8 cellular contexts compared by ENCODE assay signal in genomic region chr5:116492016-116492623, GRCh38.
A peak's percentile ranks its signal among the peaks of the same experiment; 100 is the strongest.
DNase-seq lines count a peak whose midpoint lies in the region; ATAC-seq and TF ChIP-seq lines count a peak whose summit lies in the region.

No MANE protein-coding gene starts in this region.

- no peak overlapping the region for H3K4me3 Mint-ChIP-seq in stimulated activated naive B cell treated with anti-CD40 and anti-IgM and Interleukin-4, amounts not matched to agents 10 μg/mL and 1 μg/mL and 100 μg/mL, for 72 hours

- 64% methylated on average over 3 of the region's 3 CpGs for WGBS in prostate gland

- H3K4me1 ChIP-seq in prostate gland (replicated peaks) = no peaks in the 10 kb centered on the region

- TF ChIP-seq POLR2A in prostate gland (IDR thresholded peaks at IDR 0.05) = no peak

- H3K4me3 ChIP-seq in fibroblast of pulmonary artery (replicated peaks; ENCODE audit: low read depth, low read length) (no peak overlapping the region), prostate gland (no peak overlapping the region)

- H3K27me3 Mint-ChIP-seq in stimulated activated naive B cell treated with anti-CD40 and anti-IgM and Interleukin-4, amounts not matched to agents 10 μg/mL and 1 μg/mL and 100 μg/mL, for 72 hours = no peaks in the 10 kb centered on the region

- DNase-seq in RPMI7951 (ENCODE audit: low read depth) (peak; percentile 90), fibroblast of pulmonary artery (ENCODE audit: low read depth) (peak; percentile 96), prostate gland (ENCODE audit: low spot score) (no peak), NCI-H524 treated with DMSO at 0.1 percent for 48 hours (lab: John Stamatoyannopoulos, UW) (no peak)
- DNase-seq in stimulated activated naive B cell treated with anti-CD40 and anti-IgM and Interleukin-4, amounts not matched to agents 10 μg/mL and 1 μg/mL and 100 μg/mL, for 72 hours = no peak

- H3K36me3 ChIP-seq in prostate gland = no peaks in the 10 kb centered on the region

- TF ChIP-seq CTCF in fibroblast of pulmonary artery (IDR thresholded peaks at IDR 0.05; ENCODE audit: low read length, missing control alignments) (no peak), prostate gland (IDR thresholded peaks at IDR 0.05) (no peak)

- intact Hi-C loops in prostate gland (cut with DNase I) = no loop called here

- H3K27ac Mint-ChIP-seq in stimulated activated naive B cell treated with anti-CD40 and anti-IgM and Interleukin-4, amounts not matched to agents 10 μg/mL and 1 μg/mL and 100 μg/mL, for 72 hours = peak overlapping the region; percentile 20

- H3K27me3 ChIP-seq in prostate gland (replicated peaks; ENCODE audit: insufficient read depth) = no peaks in the 10 kb centered on the region

- no peak overlapping the region for H3K27ac ChIP-seq in prostate gland

- peaks cover 14 to 40% of the 10 kb centered on the region in 2 donors for H3K4me1 Mint-ChIP-seq in stimulated activated naive B cell treated with anti-CD40 and anti-IgM and Interleukin-4, amounts not matched to agents 10 μg/mL and 1 μg/mL and 100 μg/mL, for 72 hours

- H3K9me3 Mint-ChIP-seq in stimulated activated naive B cell treated with anti-CD40 and anti-IgM and Interleukin-4, amounts not matched to agents 10 μg/mL and 1 μg/mL and 100 μg/mL, for 72 hours = no peaks in the 10 kb centered on the region

- H3K9me3 ChIP-seq in prostate gland = no peaks in the 10 kb centered on the region

- peaks cover 0 to 4% of the 10 kb centered on the region in 2 donors for H3K36me3 Mint-ChIP-seq in stimulated activated naive B cell treated with anti-CD40 and anti-IgM and Interleukin-4, amounts not matched to agents 10 μg/mL and 1 μg/mL and 100 μg/mL, for 72 hours

- ATAC-seq in GM18498 (IDR thresholded peaks at IDR 0.05; ENCODE audit: unreplicated experiment) (peak; percentile 67), HG02938 (IDR thresholded peaks at IDR 0.05; ENCODE audit: unreplicated experiment) (peak; percentile 82), GM18873 (IDR thresholded peaks at IDR 0.05; ENCODE audit: low FRiP score, unreplicated experiment) (no peak)
- ATAC-seq in stimulated activated naive B cell treated with anti-CD40 and anti-IgM and Interleukin-4, amounts not matched to agents 10 μg/mL and 1 μg/mL and 100 μg/mL, for 72 hours (replicated peaks) = peak; percentile 82 to 84

Comparison
In these comparisons a context has a peak if more than half of its experiments do, and no peak if none do; other contexts are left out.
1. DNase-seq: peak in RPMI7951 (single experiment) and fibroblast of pulmonary artery (single experiment); none in stimulated activated naive B cell treated with anti-CD40 and anti-IgM and Interleukin-4, amounts not matched to agents 10 μg/mL and 1 μg/mL and 100 μg/mL, for 72 hours (single experiment), prostate gland (single experiment) and NCI-H524 treated with DMSO at 0.1 percent for 48 hours (single experiment).